ENCODE assay signal across 9 cellular contexts in the genomic region with DNA sequence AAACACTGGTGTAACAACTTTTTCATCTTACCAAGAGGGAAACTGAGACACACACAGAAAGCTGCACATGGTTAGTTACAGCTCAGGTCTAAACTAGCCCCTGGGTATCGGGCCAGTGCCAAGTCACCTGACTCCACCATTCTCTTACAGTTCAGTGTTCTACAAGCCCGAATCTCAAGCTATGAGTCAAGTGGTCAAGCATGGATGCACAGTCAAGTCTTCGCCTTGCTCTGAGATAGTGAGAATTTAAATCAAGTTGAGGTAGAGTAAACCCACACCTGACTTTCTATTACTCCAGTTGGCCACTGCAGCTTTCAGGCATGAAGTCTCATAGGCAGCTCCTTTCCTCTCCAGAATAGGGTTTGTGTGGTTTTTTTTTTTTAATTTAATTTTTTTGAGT. TPM values are rescaled to one million over a fixed set of nuclear protein-coding genes. Genes with fewer than 3 reads are reported as not detected.
A peak's percentile ranks its signal among the peaks of the same experiment; 100 is the strongest.
DNase-seq lines count a peak whose midpoint lies in the region; ATAC-seq lines count a peak whose summit lies in the region.
"Had no signal": no experiment of that assay in that cellular context is flagged by ENCODE, and none has a peak within 500 bp of the region (broad histone marks: within the 10 kb centered on the region; RNA-seq: fewer than 3 reads in every experiment).

No MANE protein-coding gene starts in this region.

- ATAC-seq in HG02840 (IDR thresholded peaks at IDR 0.05; ENCODE audit: low FRiP score, unreplicated experiment): peak; percentile 99
- peak; percentile 98 for ATAC-seq in HG03575 (IDR thresholded peaks at IDR 0.05; ENCODE audit: extremely low read depth, insufficient number of reproducible peaks, low FRiP score, unreplicated experiment)
- ATAC-seq in left colon: no peak
- ATAC-seq: activated CD4-positive, CD25-positive, alpha-beta regulatory T cell treated with anti-CD3 and anti-CD28 coated beads, Interleukin-2, amount 50 U/mL, for 24 hours had no signal

- DNase-seq in DMS79 (lab: John Stamatoyannopoulos, UW): peak; percentile 97
- DNase-seq in GM19240 (ENCODE audit: insufficient read length, low spot score): peak; percentile 59
- no peak for DNase-seq in D341Med (ENCODE audit: low spot score)
- DNase-seq in activated naive CD4-positive, alpha-beta T cell treated with anti-CD3 and anti-CD28 coated beads, Interleukin-2, amount 50 U/mL, for 16 hours: no peak
- no peak for DNase-seq in left colon
- DNase-seq in C1 segment of cervical spinal cord (lab: John Stamatoyannopoulos, UW): no peak

- intact Hi-C loops in left colon (cut with DNase I, micrococcal nuclease): no loop called here

RNA-seq across cellular contexts. Expression of a gene that starts 34.5 kb away (rescaled TPM):
- total RNA-seq in left colon: 10 to 100 TPM; 39.3 to 40.9 TPM

Comparison
In these comparisons a context has a peak if more than half of its experiments do, and no peak if none do; other contexts are left out.
1. DNase-seq: peak in DMS79 (single experiment) and GM19240 (single experiment); none in D341Med (single experiment), activated naive CD4-positive, alpha-beta T cell treated with anti-CD3 and anti-CD28 coated beads, Interleukin-2, amount 50 U/mL, for 16 hours (single experiment), left colon (0 of 2) and C1 segment of cervical spinal cord (0 of 14).